ENCODE assay signal across 10 cellular contexts in genomic region chr21:43720539-43721224, GRCh38. TPM values are rescaled to one million over a fixed set of nuclear protein-coding genes. Genes with fewer than 3 reads are reported as not detected.
DNase-seq lines count a peak whose midpoint lies in the region; ATAC-seq and TF ChIP-seq lines count a peak whose summit lies in the region.
"Had no signal": no experiment of that assay in that cellular context is flagged by ENCODE, and none has a peak within 500 bp of the region (broad histone marks: within the 10 kb centered on the region; RNA-seq: fewer than 3 reads in every experiment).

No MANE protein-coding gene starts in this region.

- ATAC-seq in omental fat pad (ENCODE audit: low FRiP score) (no peak), HG02884 (IDR thresholded peaks at IDR 0.05; ENCODE audit: unreplicated experiment) (no peak)

- TF ChIP-seq CTCF in GM12865 (IDR thresholded peaks at IDR 0.05; ENCODE audit: insufficient read depth, low read depth, low read length, missing control alignments) (no peak), VCaP (conservative IDR thresholded peaks at IDR 0.05) (no peak), fibroblast of the aortic adventitia (IDR thresholded peaks at IDR 0.05; ENCODE audit: insufficient read depth, low read length) (no peak), retinal pigment epithelial cell (conservative IDR thresholded peaks at IDR 0.05; ENCODE audit: low read depth, low read length) (no peak), omental fat pad (IDR thresholded peaks at IDR 0.05) (no peak)

- H3K4me3 ChIP-seq in GM12865 (ENCODE audit: low read depth, low read length) (peak overlapping the region; percentile 86), fibroblast of the aortic adventitia (ENCODE audit: low read depth, low read length) (peak overlapping the region; percentile 93), retinal pigment epithelial cell (ENCODE audit: low read length) (peak overlapping the region; percentile 94)

- DNase-seq in GM12865 (ENCODE audit: low read depth) (no peak), fibroblast of the aortic adventitia (ENCODE audit: low read depth) (no peak), retinal pigment epithelial cell (ENCODE audit: low read depth) (no peak), omental fat pad (ENCODE audit: low spot score) (no peak), NCI-H2029 treated with DMSO at 0.1 percent for 48 hours (lab: John Stamatoyannopoulos, UW) (no peak), 8988T (no peak)
- DNase-seq: NCI-H510A treated with DMSO at 0.1 percent for 48 hours; stimulated activated CD8-positive, alpha-beta memory T cell treated with anti-CD3 and anti-CD28 coated beads, Interleukin-4, amount 100 ng/mL, for 48 hours had no signal

- H3K27ac ChIP-seq in VCaP, result peak overlapping the region; percentile 96

RNA-seq across cellular contexts. Expression of gene PDXK, which starts 1.8 kb away (rescaled TPM):
- total RNA-seq in fibroblast of the aortic adventitia (ENCODE audit: low replicate concordance) (69.4 and 105 TPM in 2 replicates), omental fat pad (100 to 1,000 TPM in 2 of 4 donors, 10 to 100 TPM in 2; 58.8 to 111 (median 93.5) TPM)

RNA-seq across cellular contexts. Expression of gene CSTB, which starts 55.4 kb away (rescaled TPM):
- total RNA-seq in fibroblast of the aortic adventitia (ENCODE audit: low replicate concordance) (5.5 and 32.2 TPM in 2 replicates), omental fat pad (10 to 100 TPM in 3 of 4 donors, 1 to 10 TPM in 1; 8.0 to 27.9 (median 17.7) TPM)
